In the genomic region with DNA sequence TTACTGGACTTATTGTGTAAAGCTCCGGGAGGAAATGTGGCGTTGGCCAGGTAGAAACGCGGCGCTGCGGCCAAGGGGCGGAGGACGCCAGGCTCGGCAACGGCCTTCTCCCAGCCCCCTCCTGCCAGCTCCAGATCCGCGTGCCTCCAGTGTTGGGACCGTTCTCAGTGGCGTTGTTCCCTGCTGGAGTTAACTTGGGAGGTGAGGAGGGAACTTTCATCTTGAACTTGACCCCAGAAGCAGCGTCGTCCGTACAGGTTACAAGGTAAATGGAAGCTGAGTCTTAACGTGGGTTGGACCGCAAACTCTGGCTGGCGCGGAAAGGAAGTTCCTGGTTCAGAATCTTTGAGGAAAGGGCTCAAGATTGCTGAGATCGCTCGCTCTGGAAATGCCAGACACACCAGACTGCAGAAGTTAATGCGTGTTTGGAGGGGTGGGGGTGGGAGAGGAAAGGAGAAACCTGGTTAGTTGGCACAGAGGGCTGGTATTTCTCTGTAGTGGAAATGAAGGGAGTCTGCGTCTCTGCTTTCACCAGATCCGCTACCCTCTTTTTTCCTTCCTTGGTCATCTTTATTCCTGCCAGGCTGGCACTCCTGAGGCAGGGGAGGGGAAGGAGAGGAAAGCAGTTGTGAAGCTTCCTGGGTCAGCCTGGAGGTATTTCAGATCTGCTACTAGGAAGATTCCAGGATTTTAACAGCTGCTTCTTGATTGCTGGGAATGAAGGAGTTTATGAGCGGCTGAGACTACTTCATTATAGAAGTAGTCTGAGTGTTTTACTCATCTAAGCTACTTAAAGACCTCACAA, we compare ENCODE assay signal across 8 cellular contexts. TPM values are rescaled to one million over a fixed set of nuclear protein-coding genes. Genes with fewer than 3 reads are reported as not detected.
A peak's percentile ranks its signal among the peaks of the same experiment; 100 is the strongest.
DNase-seq lines count a peak whose midpoint lies in the region; ATAC-seq and TF ChIP-seq lines count a peak whose summit lies in the region.

No MANE protein-coding gene starts in this region.

- no peaks in the 10 kb centered on the region for H3K9me3 ChIP-seq in CD4-positive, alpha-beta T cell (ENCODE audit: control insufficient read depth, low read length)
- H3K9me3 ChIP-seq in HUES6 (ENCODE audit: control insufficient read depth, insufficient read depth, low read depth, low read length) = no peaks in the 10 kb centered on the region
- H3K9me3 ChIP-seq in hepatocyte (ENCODE audit: low read depth) = no peaks in the 10 kb centered on the region
- H3K9me3 ChIP-seq in psoas muscle = no peaks in the 10 kb centered on the region

- no peaks in the 10 kb centered on the region for H3K36me3 Mint-ChIP-seq in CD4-positive, alpha-beta T cell (ENCODE audit: low read depth)
- H3K36me3 Mint-ChIP-seq in activated naive CD8-positive, alpha-beta T cell treated with anti-CD3 and anti-CD28 coated beads, Interleukin-2, amount 50 U/mL, for 24 hours (ENCODE audit: low read depth) = no peaks in the 10 kb centered on the region

- no peak for ATAC-seq in CD4-positive, alpha-beta T cell (ENCODE audit: poor library complexity)
- no peak for ATAC-seq in activated naive CD8-positive, alpha-beta T cell treated with anti-CD3 and anti-CD28 coated beads, Interleukin-2, amount 50 U/mL, for 24 hours
- ATAC-seq in psoas muscle = peak; percentile 7 to 49 (median 38)
- no peak for ATAC-seq in HG03432 (IDR thresholded peaks at IDR 0.05; ENCODE audit: unreplicated experiment)
- ATAC-seq in GM18519 (IDR thresholded peaks at IDR 0.05; ENCODE audit: low FRiP score, unreplicated experiment) = no peak

- peak overlapping the region; percentile 81 for H3K4me3 Mint-ChIP-seq in CD4-positive, alpha-beta T cell
- H3K4me3 Mint-ChIP-seq in activated naive CD8-positive, alpha-beta T cell treated with anti-CD3 and anti-CD28 coated beads, Interleukin-2, amount 50 U/mL, for 24 hours = peak overlapping the region; percentile 72

- peaks cover 44% of the 10 kb centered on the region for H3K27me3 ChIP-seq in CD4-positive, alpha-beta T cell (ENCODE audit: control insufficient read depth, insufficient read depth, low read length)
- peaks cover 39% of the 10 kb centered on the region for H3K27me3 ChIP-seq in HUES6 (ENCODE audit: control insufficient read depth, insufficient read depth, low read length)
- H3K27me3 ChIP-seq in hepatocyte = no peaks in the 10 kb centered on the region
- H3K27me3 ChIP-seq in psoas muscle (ENCODE audit: insufficient read depth in 3 of 3, low read length in 2 of 3) = no peaks in the 10 kb centered on the region

- no peaks in the 10 kb centered on the region for H3K9me2 ChIP-seq in hepatocyte (replicated peaks; ENCODE audit: insufficient read depth)

- no peak overlapping the region for H3K27ac Mint-ChIP-seq in CD4-positive, alpha-beta T cell
- H3K27ac Mint-ChIP-seq in activated naive CD8-positive, alpha-beta T cell treated with anti-CD3 and anti-CD28 coated beads, Interleukin-2, amount 50 U/mL, for 24 hours = no peak overlapping the region

- peaks cover 63% of the 10 kb centered on the region for H3K27me3 Mint-ChIP-seq in CD4-positive, alpha-beta T cell
- peaks cover 57% of the 10 kb centered on the region for H3K27me3 Mint-ChIP-seq in activated naive CD8-positive, alpha-beta T cell treated with anti-CD3 and anti-CD28 coated beads, Interleukin-2, amount 50 U/mL, for 24 hours

- H3K4me1 Mint-ChIP-seq in CD4-positive, alpha-beta T cell (ENCODE audit: low read depth) = peaks cover 16% of the 10 kb centered on the region
- peaks cover 14% of the 10 kb centered on the region for H3K4me1 Mint-ChIP-seq in activated naive CD8-positive, alpha-beta T cell treated with anti-CD3 and anti-CD28 coated beads, Interleukin-2, amount 50 U/mL, for 24 hours

- DNase-seq in CD4-positive, alpha-beta T cell = no peak
- DNase-seq in activated naive CD8-positive, alpha-beta T cell treated with anti-CD3 and anti-CD28 coated beads, Interleukin-2, amount 50 U/mL, for 24 hours = no peak
- DNase-seq in hepatocyte (ENCODE audit: low spot score) = peak; percentile 57
- DNase-seq in psoas muscle = peak; percentile 29 to 53
- DNase-seq in GDM1 (lab: John Stamatoyannopoulos, UW) = no peak

- TF ChIP-seq CTCF in CD4-positive, alpha-beta T cell (IDR thresholded peaks at IDR 0.05) = no peak
- TF ChIP-seq CTCF in hepatocyte (IDR thresholded peaks at IDR 0.05; ENCODE audit: poor library complexity) (no peak), psoas muscle (IDR thresholded peaks at IDR 0.05) (no peak)

- peak overlapping the region; percentile 76 for H3K9ac ChIP-seq in HUES6 (ENCODE audit: low read length)

- H2AFZ ChIP-seq in hepatocyte = peak overlapping the region; percentile 65

- H4K20me1 ChIP-seq in hepatocyte (ENCODE audit: insufficient read depth, poor library complexity, severe bottlenecking) = peaks cover 26% of the 10 kb centered on the region

- H3K4me3 ChIP-seq in HUES6 (ENCODE audit: low read depth, low read length) (peak overlapping the region; percentile 81), hepatocyte (peak overlapping the region; percentile 88), psoas muscle (peak overlapping the region; percentile 74)

- peaks cover 54% of the 10 kb centered on the region for H3K79me2 ChIP-seq in hepatocyte

- no peaks in the 10 kb centered on the region for H3K9me3 Mint-ChIP-seq in CD4-positive, alpha-beta T cell
- no peaks in the 10 kb centered on the region for H3K9me3 Mint-ChIP-seq in activated naive CD8-positive, alpha-beta T cell treated with anti-CD3 and anti-CD28 coated beads, Interleukin-2, amount 50 U/mL, for 24 hours

- H3K36me3 ChIP-seq in HUES6 (ENCODE audit: control insufficient read depth, insufficient read depth, low read length) = no peaks in the 10 kb centered on the region
- no peaks in the 10 kb centered on the region for H3K36me3 ChIP-seq in hepatocyte (replicated peaks; ENCODE audit: insufficient read depth, low read depth)
- no peaks in the 10 kb centered on the region for H3K36me3 ChIP-seq in psoas muscle (ENCODE audit: insufficient read depth in 1 of 2, low read depth in 1 of 2)

- no peak overlapping the region for H3K27ac ChIP-seq in CD4-positive, alpha-beta T cell (ENCODE audit: low read depth, low read length)
- H3K27ac ChIP-seq in HUES6 (ENCODE audit: low read depth, low read length) = no peak overlapping the region
- H3K27ac ChIP-seq in hepatocyte = peak overlapping the region; percentile 94
- peak overlapping the region; percentile 48 for H3K27ac ChIP-seq in psoas muscle

- POLR2A ChIA-PET in CD4-positive, alpha-beta T cell (lab: Charles Lee) = no interaction called here

- intact Hi-C loops in CD4-positive, alpha-beta T cell (cut with DNase I, micrococcal nuclease) = no loop called here
- intact Hi-C loops in psoas muscle (cut with DNase I) = loop anchor here in 1 of 2 donors (1.0 to 5.0 kb wide), 2 partner anchors 62 to 69 kb away; no protein-coding TSS in a partner anchor

- H3K4me2 ChIP-seq in hepatocyte = peak overlapping the region; percentile 93

- WGBS in hepatocyte (ENCODE audit: low lambda C conversion rate, missing lambda C conversion rate) = 4% methylated on average over 27 of the region's 27 CpGs
- 3 to 6% (median 4%) methylated on average over 23 to 27 of the region's 27 CpGs for WGBS in psoas muscle, 3 donors

- H3K4me1 ChIP-seq in HUES6 (ENCODE audit: control insufficient read depth, insufficient read depth, low read length) (peaks cover 16% of the 10 kb centered on the region), hepatocyte (ENCODE audit: insufficient read depth) (peaks cover 40% of the 10 kb centered on the region), psoas muscle (no peaks in the 10 kb centered on the region)

- CTCF ChIA-PET in CD4-positive, alpha-beta T cell (lab: Charles Lee) = no interaction called here

RNA-seq across cellular contexts. Expression of gene TANC1, which starts 1.5 kb away (rescaled TPM):
- total RNA-seq in CD4-positive, alpha-beta T cell = under 1 TPM; 0.41 to 0.47 TPM
- total RNA-seq in hepatocyte = 18.5 and 20.6 TPM in 2 replicates
- 8.3 and 8.9 TPM in 2 replicates for polyA plus RNA-seq in hepatocyte
- total RNA-seq in psoas muscle = 1 to 10 TPM; 3.2 to 7.5 (median 4.8) TPM
- 1 to 10 TPM; 1.9 to 2.2 (median 2.1) TPM for polyA plus RNA-seq in psoas muscle

Comparison
In these comparisons a context has a peak if more than half of its experiments do, and no peak if none do; other contexts are left out.
1. ATAC-seq: peak in psoas muscle (4 of 4); none in CD4-positive, alpha-beta T cell (single experiment), activated naive CD8-positive, alpha-beta T cell treated with anti-CD3 and anti-CD28 coated beads, Interleukin-2, amount 50 U/mL, for 24 hours (single experiment), HG03432 (single experiment) and GM18519 (single experiment).
2. DNase-seq: peak in hepatocyte (single experiment) and psoas muscle (2 of 2); none in CD4-positive, alpha-beta T cell (0 of 10), activated naive CD8-positive, alpha-beta T cell treated with anti-CD3 and anti-CD28 coated beads, Interleukin-2, amount 50 U/mL, for 24 hours (single experiment) and GDM1 (single experiment).
3. H3K27ac ChIP-seq: peak in hepatocyte (single experiment) and psoas muscle (single experiment); none in CD4-positive, alpha-beta T cell (single experiment) and HUES6 (single experiment).
4. Peak in every context shown above with its lines, with median percentiles within 50 percentile points of each other: H3K4me3 ChIP-seq.